In genomic region chr5:172713113-172713808, GRCh38 we compare ENCODE assay signal across 9 cellular contexts. TPM values are rescaled to one million over a fixed set of nuclear protein-coding genes. Genes with fewer than 3 reads are reported as not detected.
DNase-seq lines count a peak whose midpoint lies in the region; ATAC-seq, FAIRE-seq and TF ChIP-seq lines count a peak whose summit lies in the region.
"Had no signal": no experiment of that assay in that cellular context is flagged by ENCODE, and none has a peak within 500 bp of the region (broad histone marks: within the 10 kb centered on the region; RNA-seq: fewer than 3 reads in every experiment).

No MANE protein-coding gene starts in this region.

- peaks cover 8 to 16% (median 14%) of the 10 kb centered on the region in 3 donors for H3K27me3 Mint-ChIP-seq in CD14-positive monocyte (ENCODE audit: low read depth in 3 of 3)
- peaks cover 12% of the 10 kb centered on the region for H3K27me3 Mint-ChIP-seq in astrocyte (ENCODE audit: low read depth, unreplicated experiment)

- no peaks in the 10 kb centered on the region for H3K79me2 ChIP-seq in astrocyte (ENCODE audit: insufficient read depth, low read length)

- H3K27ac ChIP-seq in astrocyte (ENCODE audit: low read depth, low read length) = no peak overlapping the region

- no peak for FAIRE-seq in astrocyte (lab: Jason Lieb, UNC)

- no peaks in the 10 kb centered on the region for H4K20me1 ChIP-seq in astrocyte (ENCODE audit: insufficient read depth, low read length)

- H3K4me3 Mint-ChIP-seq in CD14-positive monocyte (no peak overlapping the region), astrocyte (ENCODE audit: unreplicated experiment) (no peak overlapping the region)

- H3K9ac ChIP-seq in astrocyte (ENCODE audit: low read length) = peak overlapping the region; percentile 62

- H3K4me2 ChIP-seq in astrocyte (ENCODE audit: low read length) = peak overlapping the region; percentile 72

- H3K27me3 ChIP-seq in astrocyte (ENCODE audit: insufficient read depth, low read length) = no peaks in the 10 kb centered on the region

- H3K4me1 Mint-ChIP-seq in CD14-positive monocyte (peaks cover 19% of the 10 kb centered on the region), astrocyte (ENCODE audit: low read depth, unreplicated experiment) (no peaks in the 10 kb centered on the region)

- no peaks in the 10 kb centered on the region for H3K36me3 ChIP-seq in astrocyte (ENCODE audit: insufficient read depth, low read length)

- ATAC-seq in HG02678 (IDR thresholded peaks at IDR 0.05; ENCODE audit: unreplicated experiment) = peak; percentile 50
- no peak for ATAC-seq in GM18867 (IDR thresholded peaks at IDR 0.05; ENCODE audit: unreplicated experiment)
- ATAC-seq in HG03342 (IDR thresholded peaks at IDR 0.05; ENCODE audit: unreplicated experiment) = no peak

- peaks cover 13% of the 10 kb centered on the region for H3K4me1 ChIP-seq in astrocyte (ENCODE audit: insufficient read depth, low read length)

- peak; percentile 99 for TF ChIP-seq CTCF in CD14-positive monocyte (IDR thresholded peaks at IDR 0.05)
- peak; percentile 71 for TF ChIP-seq CTCF in astrocyte (IDR thresholded peaks at IDR 0.05; ENCODE audit: insufficient read depth, low read depth, low read length)

- H3K4me3 ChIP-seq in astrocyte (ENCODE audit: insufficient read depth, low read depth, low read length) = no peak overlapping the region
- H3K4me3 ChIP-seq: skin epidermis had no signal

- peak overlapping the region; percentile 63 for H2AFZ ChIP-seq in astrocyte (ENCODE audit: low read depth, low read length)

- H3K36me3 Mint-ChIP-seq in CD14-positive monocyte = no peaks in the 10 kb centered on the region
- H3K36me3 Mint-ChIP-seq in astrocyte (ENCODE audit: low read depth, unreplicated experiment) = no peaks in the 10 kb centered on the region

- peak overlapping the region in 1 of 7 donors; percentile 33 for H3K27ac Mint-ChIP-seq in CD14-positive monocyte
- H3K27ac Mint-ChIP-seq in astrocyte (ENCODE audit: unreplicated experiment) = no peak overlapping the region

- intact Hi-C loops in CD14-positive monocyte (cut with micrococcal nuclease) = loop anchor here in 1 of 2 donors (10.0 kb wide), 1 partner anchor 122 kb away; the partner anchor contains the start of gene ERGIC1

- no peaks in the 10 kb centered on the region for H3K9me3 ChIP-seq in astrocyte (ENCODE audit: insufficient read depth, low read depth, low read length)

- DNase-seq in CD14-positive monocyte (ENCODE audit: low spot score) (no peak), T1000 (lab: John Stamatoyannopoulos, UW) (peak; percentile 24), astrocyte (ENCODE audit: low read depth) (no peak), islet precursor cell (peak; percentile 69)
- DNase-seq in stimulated activated CD4-positive, alpha-beta T cell treated with anti-CD3 and anti-CD28 coated beads, Interleukin-4, amount 100 ng/mL, for 4 hours = peak; percentile 51 to 75

- no peaks in the 10 kb centered on the region for H3K9me3 Mint-ChIP-seq in CD14-positive monocyte
- H3K9me3 Mint-ChIP-seq in astrocyte (ENCODE audit: unreplicated experiment) = no peaks in the 10 kb centered on the region

RNA-seq across cellular contexts. Expression of gene DUSP1, which starts 57.7 kb away (rescaled TPM):
- polyA plus RNA-seq in CD14-positive monocyte = 1,000 to 10,000 TPM; 1,963 to 3,954 TPM
- total RNA-seq in astrocyte = 80.5 and 90.1 TPM in 2 replicates

Comparison
In these comparisons a context has a peak if more than half of its experiments do, and no peak if none do; other contexts are left out.
1. DNase-seq: peak in T1000 (single experiment), islet precursor cell (single experiment) and stimulated activated CD4-positive, alpha-beta T cell treated with anti-CD3 and anti-CD28 coated beads, Interleukin-4, amount 100 ng/mL, for 4 hours (2 of 2); none in CD14-positive monocyte (single experiment) and astrocyte (single experiment).